16 cellular contexts compared by ENCODE assay signal in the genomic region with DNA sequence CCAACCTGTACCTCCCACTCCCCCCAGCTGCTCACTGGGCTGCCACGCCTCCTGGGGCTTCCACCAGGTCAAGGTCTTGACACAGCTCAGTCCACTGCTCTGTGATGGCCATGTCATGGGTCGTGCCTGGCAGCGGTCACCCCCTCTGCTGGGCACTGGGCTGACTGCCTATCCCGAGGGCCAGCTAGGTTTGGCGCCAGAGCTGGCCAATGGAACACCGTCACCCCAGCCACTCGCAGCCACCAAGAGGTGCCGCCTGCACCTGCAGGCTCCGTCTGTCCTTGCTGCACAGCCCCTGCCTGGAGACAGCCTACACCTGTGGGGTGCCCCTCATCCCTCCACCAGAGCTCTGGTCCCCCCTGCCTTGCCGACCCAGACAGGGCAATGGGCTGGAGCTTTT. TPM values are rescaled to one million over a fixed set of nuclear protein-coding genes. Genes with fewer than 3 reads are reported as not detected.
DNase-seq lines count a peak whose midpoint lies in the region; ATAC-seq and TF ChIP-seq lines count a peak whose summit lies in the region.
"Had no signal": no experiment of that assay in that cellular context is flagged by ENCODE, and none has a peak within 500 bp of the region (broad histone marks: within the 10 kb centered on the region; RNA-seq: fewer than 3 reads in every experiment).

No MANE protein-coding gene starts in this region.

- BruUV-seq in Panc1 (replicated peaks; lab: Mats Ljungman, UMichigan), result no TSS peak

- in situ Hi-C loops in Panc1 (cut with HindIII; ENCODE audit: low pct_unique_long_range_greater_than_20kb, low sequenced_read_pairs), result no loop called here

- intact Hi-C loops in Panc1 (cut with micrococcal nuclease; ENCODE audit: unreplicated experiment), result no loop called here

- no peak for ATAC-seq in Panc1
- ATAC-seq in GM19035 (IDR thresholded peaks at IDR 0.05; ENCODE audit: unreplicated experiment), result no peak
- ATAC-seq: GM12878 had no signal

- DNase-seq in stimulated activated CD4-positive, alpha-beta T cell treated with anti-CD3 and anti-CD28 coated beads, Interleukin-15, amount 100 ng/mL, for 24 hours, result peak; percentile 37
- no peak for DNase-seq in stimulated activated CD4-positive, alpha-beta T cell treated with anti-CD3 and anti-CD28 coated beads, Interleukin-4, amount 100 ng/mL, for 1 hour
- DNase-seq in Panc1 (ENCODE audit: low read depth, low spot score), result no peak
- DNase-seq in kidney tubule cell (ENCODE audit: low spot score), result peak; percentile 37
- no peak for DNase-seq in mesenteric fat pad (ENCODE audit: low spot score)
- no peak for DNase-seq in activated gamma-delta T cell (lab: John Stamatoyannopoulos, UW)
- no peak for DNase-seq in stimulated activated CD4-positive, alpha-beta T cell treated with anti-CD3 and anti-CD28 coated beads, Interleukin-1b, Interleukin-23, amount 100 ng/mL, for 48 hours
- DNase-seq: activated T-cell treated with anti-CD3 and anti-CD28 coated beads, Interleukin-2, amount 50 U/mL, for 1 hour; brain microvascular endothelial cell; CD4-positive, CD25-positive, alpha-beta regulatory T cell; esophagus squamous epithelium; NCI-H524 treated with DMSO at 0.1 percent for 48 hours had no signal

- H3K9me3 ChIP-seq in Panc1 (ENCODE audit: control insufficient read depth, insufficient read depth, low read depth, low read length), result no peaks in the 10 kb centered on the region
- H3K9me3 ChIP-seq: esophagus squamous epithelium, prostate gland, uterus had no signal

- peaks cover 27% of the 10 kb centered on the region for H3K4me1 ChIP-seq in Panc1 (ENCODE audit: control insufficient read depth, insufficient read depth, low read length)
- H3K4me1 ChIP-seq: prostate gland had no signal

- no peaks in the 10 kb centered on the region for H3K36me3 ChIP-seq in Panc1 (ENCODE audit: control insufficient read depth, insufficient read depth, low read length)
- H3K36me3 ChIP-seq: brain microvascular endothelial cell, prostate gland, uterus had no signal

- CTCF ChIA-PET in Panc1 (lab: Charles Lee), result interaction anchor here (0.7 kb wide), 1 partner anchor 48 kb away, joined by 4 read pairs; no protein-coding TSS in a partner anchor

- H3K27me3 ChIP-seq in Panc1 (ENCODE audit: control insufficient read depth, insufficient read depth, low read length), result no peaks in the 10 kb centered on the region
- H3K27me3 ChIP-seq: brain microvascular endothelial cell, uterus had no signal

- POLR2A ChIA-PET in Panc1 (lab: Charles Lee), result no interaction called here

- no peak overlapping the region for H3K4me3 ChIP-seq in Panc1 (ENCODE audit: low read depth in 2 of 2, low read length in 2 of 2)
- H3K4me3 ChIP-seq: esophagus squamous epithelium, GM12878, prostate gland, uterus had no signal

- 0 out of 2 replicates have a peak, but pooled peaks have one; percentile 25 for TF ChIP-seq CTCF in Panc1 (IDR thresholded peaks at IDR 0.05)

- no peak overlapping the region for H3K27ac ChIP-seq in Panc1 (ENCODE audit: low read length)
- H3K27ac ChIP-seq: brain microvascular endothelial cell, esophagus squamous epithelium, prostate gland, uterus had no signal

RNA-seq across cellular contexts. Expression of gene RAB40C, which starts 4.5 kb away (rescaled TPM):
- 30.7 TPM for total RNA-seq in Panc1 (2021; ENCODE audit: unreplicated experiment)
- 44.4 TPM for polyA plus RNA-seq in Panc1 (2012; ENCODE audit: insufficient read length)
- 17.3 TPM for total RNA-seq in mesenteric fat pad

RNA-seq across cellular contexts. Expression of gene PIGQ, which starts 15.6 kb away (rescaled TPM):
- total RNA-seq in Panc1 (2021; ENCODE audit: unreplicated experiment) (83.5 TPM), mesenteric fat pad (32.4 TPM)
- 84.1 TPM for polyA plus RNA-seq in Panc1 (2012; ENCODE audit: insufficient read length)

RNA-seq across cellular contexts. Expression of gene NHLRC4, which starts 18.5 kb away (rescaled TPM):
- total RNA-seq in Panc1 (2021; ENCODE audit: unreplicated experiment) (4.0 TPM), mesenteric fat pad (1.3 TPM)
- polyA plus RNA-seq in Panc1 (2012; ENCODE audit: insufficient read length), result 5.2 TPM

RNA-seq across cellular contexts. Expression of gene PRR35, which starts 25.2 kb away (rescaled TPM):
- total RNA-seq in Panc1 (2021; ENCODE audit: unreplicated experiment) (2.2 TPM), mesenteric fat pad (not detected)
- 3.9 TPM for polyA plus RNA-seq in Panc1 (2012; ENCODE audit: insufficient read length)
- total RNA-seq: CD4-positive, CD25-positive, alpha-beta regulatory T cell; esophagus squamous epithelium; GM12878; uterus had no signal
- polyA plus RNA-seq: CD4-positive, CD25-positive, alpha-beta regulatory T cell; GM12878 had no signal

RNA-seq across cellular contexts. Expression of gene WFIKKN1, which starts 45.4 kb away (rescaled TPM):
- total RNA-seq in Panc1 (2021; ENCODE audit: unreplicated experiment), result 2.0 TPM
- polyA plus RNA-seq in Panc1 (2012; ENCODE audit: insufficient read length), result 2.1 TPM
- 0.55 TPM for total RNA-seq in mesenteric fat pad
- polyA plus RNA-seq: CD4-positive, CD25-positive, alpha-beta regulatory T cell had no signal

Comparison
In these comparisons a context has a peak if more than half of its experiments do, and no peak if none do; other contexts are left out.
1. DNase-seq: peak in stimulated activated CD4-positive, alpha-beta T cell treated with anti-CD3 and anti-CD28 coated beads, Interleukin-15, amount 100 ng/mL, for 24 hours (single experiment) and kidney tubule cell (single experiment); none in stimulated activated CD4-positive, alpha-beta T cell treated with anti-CD3 and anti-CD28 coated beads, Interleukin-4, amount 100 ng/mL, for 1 hour (single experiment), Panc1 (single experiment), mesenteric fat pad (single experiment), activated gamma-delta T cell (single experiment) and stimulated activated CD4-positive, alpha-beta T cell treated with anti-CD3 and anti-CD28 coated beads, Interleukin-1b, Interleukin-23, amount 100 ng/mL, for 48 hours (single experiment).